In the genomic region with DNA sequence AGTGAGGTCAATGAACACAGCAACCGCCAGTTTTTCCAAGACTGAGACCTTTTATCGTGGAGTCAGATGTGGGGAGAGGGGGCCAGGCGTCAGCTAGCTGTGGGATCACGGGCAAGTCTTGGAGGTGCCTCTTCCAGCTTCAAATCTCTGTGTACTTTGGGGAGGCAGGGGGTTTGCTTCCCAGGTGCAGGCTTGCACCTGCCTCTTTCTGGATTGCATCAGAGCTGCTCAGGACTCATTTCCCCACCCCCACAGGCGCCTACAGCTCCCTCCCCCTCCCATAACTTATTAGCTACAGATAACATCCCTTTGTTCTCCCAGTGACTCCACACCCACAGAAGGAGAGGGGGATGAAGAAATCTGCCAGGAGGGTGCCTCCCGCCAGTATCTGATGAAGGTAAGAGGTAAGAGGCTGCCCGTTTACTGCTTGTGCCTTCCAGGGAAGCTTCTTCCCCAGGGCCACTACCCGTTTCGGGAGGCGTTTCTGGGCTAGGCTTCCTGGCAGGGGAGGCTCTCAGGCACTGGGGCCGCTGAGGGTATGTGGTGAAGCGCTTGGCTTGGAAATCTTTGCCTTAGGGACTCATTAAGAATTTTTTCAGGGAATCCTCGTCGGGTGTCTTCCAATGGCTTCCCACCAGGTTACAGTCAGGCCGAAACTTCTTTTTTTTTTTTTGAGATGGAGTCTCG, we compare ENCODE assay signal across 9 cellular contexts. TPM values are rescaled to one million over a fixed set of nuclear protein-coding genes. Genes with fewer than 3 reads are reported as not detected.
A peak's percentile ranks its signal among the peaks of the same experiment; 100 is the strongest.
DNase-seq lines count a peak whose midpoint lies in the region; ATAC-seq and TF ChIP-seq lines count a peak whose summit lies in the region.
"Had no signal": no experiment of that assay in that cellular context is flagged by ENCODE, and none has a peak within 500 bp of the region (broad histone marks: within the 10 kb centered on the region; RNA-seq: fewer than 3 reads in every experiment).

No MANE protein-coding gene starts in this region.

- H3K4me1 Mint-ChIP-seq in activated T-helper 1 cell treated with anti-CD3 and anti-CD28 coated beads, Interleukin-12 subunit alpha, Interleukin-12 subunit beta, Interleukin-2, Interleukin-4 antibody, amounts not matched to agents 30 ng/mL and 10 ng/mL and 1 ng/mL, durations not matched to agents 14 hours and 24 hours and 36 hours (ENCODE audit: low read depth): no peaks in the 10 kb centered on the region

- H3K4me3 ChIP-seq in SU-DHL-6 (ENCODE audit: insufficient read depth, low read length, poor library complexity, severe bottlenecking): no peak overlapping the region
- H3K4me3 ChIP-seq in kidney epithelial cell (ENCODE audit: low read depth, low read length): peak overlapping the region; percentile 48
- no peak overlapping the region for H3K4me3 ChIP-seq in upper lobe of right lung

- intact Hi-C loops in upper lobe of right lung (cut with DNase I): no loop called here
- intact Hi-C loops in activated T-helper 1 cell treated with anti-CD3 and anti-CD28 coated beads, Interleukin-12 subunit alpha, Interleukin-12 subunit beta, Interleukin-2, Interleukin-4 antibody, amounts not matched to agents 30 ng/mL and 10 ng/mL and 1 ng/mL, durations not matched to agents 14 hours and 24 hours and 36 hours (cut with micrococcal nuclease): loop anchor here (5.0 kb wide), 1 partner anchor 1000 kb away; a partner anchor contains a TSS

- peak; percentile 20 for DNase-seq in NCI-H82 (lab: John Stamatoyannopoulos, UW)
- no peak for DNase-seq in NCI-H82 treated with DMSO at 0.1 percent for 48 hours (lab: John Stamatoyannopoulos, UW; ENCODE audit: unreplicated experiment)
- DNase-seq in kidney epithelial cell (ENCODE audit: low read depth): no peak
- DNase-seq in upper lobe of right lung: no peak
- no peak for DNase-seq in D341Med (ENCODE audit: low spot score)
- no peak for DNase-seq in activated T-helper 1 cell treated with anti-CD3 and anti-CD28 coated beads, Interleukin-12 subunit alpha, Interleukin-12 subunit beta, Interleukin-2, Interleukin-4 antibody, amounts not matched to agents 30 ng/mL and 10 ng/mL and 1 ng/mL, durations not matched to agents 14 hours and 24 hours and 36 hours (ENCODE audit: low spot score)
- DNase-seq in H4 (ENCODE audit: low spot score): no peak
- DNase-seq: activated CD8-positive, alpha-beta memory T cell treated with anti-CD3 and anti-CD28 coated beads, Interleukin-2, amount 50 U/mL, for 48 hours had no signal

- no peak overlapping the region for H3K27ac Mint-ChIP-seq in activated T-helper 1 cell treated with anti-CD3 and anti-CD28 coated beads, Interleukin-12 subunit alpha, Interleukin-12 subunit beta, Interleukin-2, Interleukin-4 antibody, amounts not matched to agents 30 ng/mL and 10 ng/mL and 1 ng/mL, durations not matched to agents 14 hours and 24 hours and 36 hours

- peaks cover 21% of the 10 kb centered on the region for H3K9me3 Mint-ChIP-seq in activated T-helper 1 cell treated with anti-CD3 and anti-CD28 coated beads, Interleukin-12 subunit alpha, Interleukin-12 subunit beta, Interleukin-2, Interleukin-4 antibody, amounts not matched to agents 30 ng/mL and 10 ng/mL and 1 ng/mL, durations not matched to agents 14 hours and 24 hours and 36 hours

- H3K9ac ChIP-seq in SU-DHL-6 (ENCODE audit: low read length): peak overlapping the region; percentile 26; the same call in 1 of the 2 replicates

- no peaks in the 10 kb centered on the region for H3K9me2 ChIP-seq in SU-DHL-6 (replicated peaks; ENCODE audit: insufficient read depth, low read length)

- peaks cover 2% of the 10 kb centered on the region for H3K36me3 Mint-ChIP-seq in activated T-helper 1 cell treated with anti-CD3 and anti-CD28 coated beads, Interleukin-12 subunit alpha, Interleukin-12 subunit beta, Interleukin-2, Interleukin-4 antibody, amounts not matched to agents 30 ng/mL and 10 ng/mL and 1 ng/mL, durations not matched to agents 14 hours and 24 hours and 36 hours (ENCODE audit: low read depth)

- TF ChIP-seq CTCF in SU-DHL-6 (IDR thresholded peaks at IDR 0.05; ENCODE audit: insufficient read depth, low read length, poor library complexity, severe bottlenecking) (no peak), kidney epithelial cell (IDR thresholded peaks at IDR 0.05; ENCODE audit: insufficient read depth, low read length, poor library complexity, severe bottlenecking) (no peak), upper lobe of right lung (IDR thresholded peaks at IDR 0.05) (no peak)

- H3K27ac ChIP-seq in SU-DHL-6 (ENCODE audit: low read depth, low read length) (no peak overlapping the region), upper lobe of right lung (peak overlapping the region; percentile 36)

- H3K9me3 ChIP-seq in SU-DHL-6 (ENCODE audit: insufficient read depth, low read length) (no peaks in the 10 kb centered on the region), upper lobe of right lung (no peaks in the 10 kb centered on the region)

- peak; percentile 56 for ATAC-seq in upper lobe of right lung

- H3K4me3 Mint-ChIP-seq in activated T-helper 1 cell treated with anti-CD3 and anti-CD28 coated beads, Interleukin-12 subunit alpha, Interleukin-12 subunit beta, Interleukin-2, Interleukin-4 antibody, amounts not matched to agents 30 ng/mL and 10 ng/mL and 1 ng/mL, durations not matched to agents 14 hours and 24 hours and 36 hours: no peak overlapping the region

- no peaks in the 10 kb centered on the region for H3K27me3 ChIP-seq in SU-DHL-6 (ENCODE audit: low read length)
- H3K27me3 ChIP-seq in kidney epithelial cell (ENCODE audit: control insufficient read depth, insufficient read depth, low read length): no peaks in the 10 kb centered on the region
- no peaks in the 10 kb centered on the region for H3K27me3 ChIP-seq in upper lobe of right lung

- H3K4me2 ChIP-seq in SU-DHL-6 (ENCODE audit: low read depth, low read length, poor library complexity, severe bottlenecking): peak overlapping the region; percentile 43

- H3K4me1 ChIP-seq in upper lobe of right lung: peaks cover 6% of the 10 kb centered on the region

- H3K79me2 ChIP-seq in SU-DHL-6 (ENCODE audit: insufficient read depth, low read length): no peaks in the 10 kb centered on the region

- no peaks in the 10 kb centered on the region for H3F3A ChIP-seq in SU-DHL-6 (ENCODE audit: insufficient read depth)

- peak overlapping the region; percentile 55 for H2AFZ ChIP-seq in SU-DHL-6 (ENCODE audit: low read depth, low read length, severe bottlenecking)

- H3K36me3 ChIP-seq in SU-DHL-6 (ENCODE audit: low read length) (no peaks in the 10 kb centered on the region), kidney epithelial cell (ENCODE audit: control insufficient read depth, insufficient read depth, low read length) (no peaks in the 10 kb centered on the region), upper lobe of right lung (no peaks in the 10 kb centered on the region)

- H3K27me3 Mint-ChIP-seq in activated T-helper 1 cell treated with anti-CD3 and anti-CD28 coated beads, Interleukin-12 subunit alpha, Interleukin-12 subunit beta, Interleukin-2, Interleukin-4 antibody, amounts not matched to agents 30 ng/mL and 10 ng/mL and 1 ng/mL, durations not matched to agents 14 hours and 24 hours and 36 hours (ENCODE audit: insufficient read depth): peaks cover 10% of the 10 kb centered on the region

- H4K20me1 ChIP-seq in SU-DHL-6 (ENCODE audit: low read depth, low read length): no peaks in the 10 kb centered on the region

RNA-seq across cellular contexts. Expression of a gene that starts 18.8 kb away (rescaled TPM):
- total RNA-seq in kidney epithelial cell (121 and 139 TPM in 2 replicates), upper lobe of right lung (79.4 TPM)
- 55.4 and 55.9 TPM in 2 replicates for total RNA-seq in activated T-helper 1 cell treated with anti-CD3 and anti-CD28 coated beads, Interleukin-12 subunit alpha, Interleukin-12 subunit beta, Interleukin-2, Interleukin-4 antibody, amounts not matched to agents 30 ng/mL and 10 ng/mL and 1 ng/mL, durations not matched to agents 14 hours and 24 hours and 36 hours
- 99.6 and 124 TPM in 2 replicates for total RNA-seq in H4 (2014; rRNA removed; shearing (Covaris generic))
